Comparison of ENCODE assay signal across 1 cellular context in the genomic region with DNA sequence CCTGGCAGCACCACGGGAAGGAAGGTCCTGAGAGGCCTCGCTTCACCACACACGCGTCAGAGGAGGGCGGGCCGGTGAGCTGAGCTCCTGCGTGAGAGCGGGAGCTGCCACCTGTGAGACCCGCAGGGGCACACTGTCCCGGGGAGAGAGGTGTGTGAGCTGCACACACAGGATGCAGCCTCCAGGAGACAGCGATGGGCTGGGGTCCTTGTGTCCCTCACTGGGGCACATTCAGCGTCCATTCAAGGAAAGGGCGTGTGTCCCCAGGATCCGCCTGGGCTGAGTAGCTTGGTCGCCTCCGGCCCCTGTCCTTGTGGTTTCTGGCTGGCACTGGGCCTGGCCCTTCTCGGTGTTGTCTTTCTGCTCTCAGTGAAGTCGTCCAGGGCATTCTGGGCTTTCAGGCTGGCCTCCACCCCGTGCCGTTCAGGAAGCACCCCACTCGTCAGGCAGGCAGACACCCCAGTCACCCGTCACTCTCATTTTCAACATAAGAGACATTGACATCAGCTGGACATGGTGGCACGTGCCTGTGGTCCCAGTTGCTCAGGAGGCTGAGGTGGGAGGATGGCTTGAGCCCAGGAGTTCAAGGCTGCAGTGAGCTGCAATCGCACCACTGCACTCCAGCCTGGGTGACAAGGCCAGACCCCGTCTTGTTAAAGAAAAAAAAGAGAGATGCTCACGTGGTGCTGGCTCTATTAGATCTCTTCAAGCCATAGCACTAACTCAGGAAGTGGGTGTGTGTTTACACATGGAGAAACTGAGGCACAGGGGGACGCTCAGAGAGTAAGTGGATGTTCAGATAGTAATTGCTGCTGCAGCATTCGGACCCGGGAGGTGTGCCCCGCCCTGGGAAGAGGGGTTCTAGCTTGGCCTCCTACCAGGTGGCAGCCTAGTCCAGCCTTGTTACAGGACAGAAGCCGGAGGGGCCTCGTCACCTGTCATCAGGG.
TF ChIP-seq lines count a peak whose summit lies in the region.

No MANE protein-coding gene starts in this region.

TF ChIP-seq in IMR-90, 13 proteins besides CTCF, POLR2A, EP300 and RAD21:
- no peak for TF ChIP-seq MAZ (IDR thresholded peaks at IDR 0.05; ENCODE audit: borderline replicate concordance, low read depth, low read length)
- no peak for TF ChIP-seq ELK1 (IDR thresholded peaks at IDR 0.05; ENCODE audit: borderline replicate concordance, low read depth, low read length)
- TF ChIP-seq CEBPB (IDR thresholded peaks at IDR 0.05; ENCODE audit: low read depth, low read length) = no peak
- no peak for TF ChIP-seq NFE2L2 (IDR thresholded peaks at IDR 0.05; ENCODE audit: low read depth, low read length)
- no peak for TF ChIP-seq CHD1 (IDR thresholded peaks at IDR 0.05; ENCODE audit: low read depth, low read length)
- no peak for TF ChIP-seq FOS (IDR thresholded peaks at IDR 0.05; ENCODE audit: low read depth, low read length)
- no peak for TF ChIP-seq RFX5 (IDR thresholded peaks at IDR 0.05; ENCODE audit: low read depth, low read length)
- no peak for TF ChIP-seq SMC3 (IDR thresholded peaks at IDR 0.05; ENCODE audit: low read depth, low read length)
